8 cellular contexts compared by ENCODE assay signal in genomic region chr6:710601-711571, GRCh38. TPM values are rescaled to one million over a fixed set of nuclear protein-coding genes. Genes with fewer than 3 reads are reported as not detected.
A peak's percentile ranks its signal among the peaks of the same experiment; 100 is the strongest.
DNase-seq lines count a peak whose midpoint lies in the region; ATAC-seq and TF ChIP-seq lines count a peak whose summit lies in the region.

No MANE protein-coding gene starts in this region.

- no peak for TF ChIP-seq CTCF in HFF-Myc (IDR thresholded peaks at IDR 0.05; ENCODE audit: low read depth, low read length, missing control alignments)
- no peak for TF ChIP-seq CTCF in endothelial cell (IDR thresholded peaks at IDR 0.05; ENCODE audit: unreplicated experiment)

- no peaks in the 10 kb centered on the region for H3K9me3 Mint-ChIP-seq in endothelial cell (ENCODE audit: unreplicated experiment)

- H3K4me3 ChIP-seq in HFF-Myc (replicated peaks; ENCODE audit: low read depth, low read length): peak overlapping the region; percentile 44

- ATAC-seq in GM18499 (IDR thresholded peaks at IDR 0.05; ENCODE audit: insufficient read depth, unreplicated experiment): peak; percentile 71

- H3K27ac Mint-ChIP-seq in endothelial cell (ENCODE audit: unreplicated experiment): peak overlapping the region; percentile 94

- H3K36me3 Mint-ChIP-seq in endothelial cell (ENCODE audit: low read depth, unreplicated experiment): no peaks in the 10 kb centered on the region

- H3K4me3 Mint-ChIP-seq in endothelial cell (ENCODE audit: unreplicated experiment): peak overlapping the region; percentile 80

- H3K4me1 Mint-ChIP-seq in endothelial cell (ENCODE audit: unreplicated experiment): peaks cover 49% of the 10 kb centered on the region

- peaks cover 5% of the 10 kb centered on the region for H3K27me3 Mint-ChIP-seq in endothelial cell (ENCODE audit: unreplicated experiment)

- DNase-seq in HFF-Myc (ENCODE audit: extremely low read depth, low read depth) (no peak), NCI-H2029 (lab: John Stamatoyannopoulos, UW) (peak; percentile 83), endothelial cell (ENCODE audit: low spot score) (peak; percentile 65), midbrain (lab: John Stamatoyannopoulos, UW) (peak; percentile 22), DMS153 treated with DMSO at 0.1 percent for 48 hours (lab: John Stamatoyannopoulos, UW; ENCODE audit: unreplicated experiment) (no peak)
- peak; percentile 9 for DNase-seq in activated CD8-positive, alpha-beta memory T cell treated with anti-CD3 and anti-CD28 coated beads, Interleukin-2, amount 50 U/mL, for 24 hours (ENCODE audit: extremely low read depth)
- DNase-seq in stimulated activated CD8-positive, alpha-beta memory T cell treated with anti-CD3 and anti-CD28 coated beads, Interleukin-15, amount 100 ng/mL, for 4 hours (ENCODE audit: low read depth in 2 of 2): peak; percentile 19 to 45

RNA-seq across cellular contexts. Expression of gene EXOC2, which starts 17.9 kb away (rescaled TPM):
- total RNA-seq in endothelial cell (ENCODE audit: unreplicated experiment): 34.6 TPM

RNA-seq across cellular contexts. Expression of gene HUS1B, which starts 54.0 kb away (rescaled TPM):
- total RNA-seq in endothelial cell (ENCODE audit: unreplicated experiment): 0.72 TPM

Comparison
In these comparisons a context has a peak if more than half of its experiments do, and no peak if none do; other contexts are left out.
1. DNase-seq: peak in NCI-H2029 (single experiment), activated CD8-positive, alpha-beta memory T cell treated with anti-CD3 and anti-CD28 coated beads, Interleukin-2, amount 50 U/mL, for 24 hours (single experiment), endothelial cell (single experiment), midbrain (single experiment) and stimulated activated CD8-positive, alpha-beta memory T cell treated with anti-CD3 and anti-CD28 coated beads, Interleukin-15, amount 100 ng/mL, for 4 hours (2 of 2); none in HFF-Myc (single experiment) and DMS153 treated with DMSO at 0.1 percent for 48 hours (single experiment).